ENCODE assay signal across 1 cellular context in the genomic region with DNA sequence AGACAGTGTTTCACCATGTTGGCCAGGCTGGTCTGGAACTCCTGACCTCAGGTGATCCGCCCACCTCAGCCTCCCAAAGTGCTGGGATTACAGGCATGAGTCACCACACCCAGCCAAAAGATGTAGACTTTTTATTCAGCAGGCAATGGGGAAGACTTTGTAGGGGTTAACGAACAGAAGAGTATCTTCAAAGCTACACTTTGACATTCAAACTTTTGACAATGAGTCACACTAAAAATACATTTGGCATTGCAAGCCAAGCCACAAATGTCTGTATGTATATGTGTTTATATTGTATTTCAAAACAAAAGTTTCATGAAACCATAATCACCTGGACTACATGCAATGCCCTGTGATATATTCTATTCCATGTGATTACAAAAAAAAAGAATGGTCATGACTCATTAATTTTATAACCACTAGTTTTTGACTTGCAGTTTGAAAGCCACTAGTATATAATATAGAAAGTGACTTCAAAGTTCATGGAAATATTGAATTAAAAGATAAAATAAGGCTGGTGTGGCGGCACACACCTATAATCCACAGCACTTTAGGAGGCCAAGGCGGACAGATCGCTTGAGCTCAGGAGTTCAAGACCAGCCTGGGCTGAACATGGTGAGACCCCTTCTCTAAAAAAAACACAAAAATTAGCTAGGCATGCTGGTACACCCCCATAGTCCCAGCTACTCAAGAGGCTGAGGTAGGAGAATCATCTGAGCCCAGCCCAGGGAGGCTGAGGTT.
A peak's percentile ranks its signal among the peaks of the same experiment; 100 is the strongest.
TF ChIP-seq lines count a peak whose summit lies in the region.

No MANE protein-coding gene starts in this region.

TF ChIP-seq in HEK293, 187 proteins besides CTCF, POLR2A, EP300 and RAD21 (continued from another document):
- TF ChIP-seq GLIS2 (tag by site-specific recombination; IDR thresholded peaks at IDR 0.05) (no peak), ZBTB7A (tag by site-specific recombination; IDR thresholded peaks at IDR 0.05; ENCODE audit: low read depth) (no peak), ZNF350 (tag by site-specific recombination; IDR thresholded peaks at IDR 0.05) (no peak), ZNF701 (tag by site-specific recombination; IDR thresholded peaks at IDR 0.05) (no peak), ZNF16 (tag by site-specific recombination; IDR thresholded peaks at IDR 0.05; ENCODE audit: low read depth) (no peak), MEIS1 (CRISPR knock-in tag; IDR thresholded peaks at IDR 0.05; ENCODE audit: borderline replicate concordance) (no peak), ZNF600 (tag by site-specific recombination; IDR thresholded peaks at IDR 0.05) (peak; percentile 54)
